In genomic region chr19:17755977-17756670, GRCh38 we compare ENCODE assay signal across 8 cellular contexts. TPM values are rescaled to one million over a fixed set of nuclear protein-coding genes. Genes with fewer than 3 reads are reported as not detected.
DNase-seq lines count a peak whose midpoint lies in the region; ATAC-seq and TF ChIP-seq lines count a peak whose summit lies in the region.

No MANE protein-coding gene starts in this region.

- peaks cover 10% of the 10 kb centered on the region for H3F3A ChIP-seq in neural progenitor cell (ENCODE audit: low read depth)

- peak overlapping the region; percentile 7 for H3K4me3 ChIP-seq in GM12875 (ENCODE audit: low read depth, low read length)
- no peak overlapping the region for H3K4me3 ChIP-seq in neural progenitor cell

- H3K36me3 ChIP-seq in neural progenitor cell = no peaks in the 10 kb centered on the region

- no peak overlapping the region for H2AFZ ChIP-seq in neural progenitor cell (replicated peaks)

- H3K9ac ChIP-seq in neural progenitor cell = no peak overlapping the region

- H3K4me2 ChIP-seq in neural progenitor cell = peak overlapping the region; percentile 66

- H3K27me3 Mint-ChIP-seq in brain (peaks cover 2% of the 10 kb centered on the region), neural progenitor cell (ENCODE audit: insufficient read depth, low read depth) (peaks cover 5% of the 10 kb centered on the region), natural killer cell (ENCODE audit: low read depth in 2 of 2) (no peaks in the 10 kb centered on the region)

- peaks cover 0 to 11% (median 7%) of the 10 kb centered on the region in 5 experiments for H3K9me3 Mint-ChIP-seq in brain
- H3K9me3 Mint-ChIP-seq in neural progenitor cell = no peaks in the 10 kb centered on the region
- H3K9me3 Mint-ChIP-seq in natural killer cell = no peaks in the 10 kb centered on the region

- ATAC-seq in HG03354 (IDR thresholded peaks at IDR 0.05; ENCODE audit: poor library complexity, severe bottlenecking, unreplicated experiment) (no peak), natural killer cell (no peak)

- no peaks in the 10 kb centered on the region for H3K9me3 ChIP-seq in neural progenitor cell (ENCODE audit: low read depth)

- H3K4me1 ChIP-seq in neural progenitor cell = peaks cover 14% of the 10 kb centered on the region

- no peaks in the 10 kb centered on the region for H3K79me2 ChIP-seq in neural progenitor cell (ENCODE audit: low read depth)

- H3K4me3 Mint-ChIP-seq in brain = peak overlapping the region; percentile 18 to 71 (median 62)
- H3K4me3 Mint-ChIP-seq in neural progenitor cell = peak overlapping the region; percentile 76
- no peak overlapping the region for H3K4me3 Mint-ChIP-seq in natural killer cell

- H3K36me3 Mint-ChIP-seq in brain (peaks cover 35% of the 10 kb centered on the region), neural progenitor cell (peaks cover 10% of the 10 kb centered on the region), natural killer cell (no peaks in the 10 kb centered on the region)

- TF ChIP-seq CTCF in GM12875 (IDR thresholded peaks at IDR 0.05; ENCODE audit: borderline replicate concordance, insufficient read depth, low read depth, low read length) (no peak), brain (conservative IDR thresholded peaks at IDR 0.05) (no peak), neural progenitor cell (IDR thresholded peaks at IDR 0.05) (no peak), natural killer cell (IDR thresholded peaks at IDR 0.05) (no peak)

- H3K27me3 ChIP-seq in neural progenitor cell = no peaks in the 10 kb centered on the region

- H3K27ac Mint-ChIP-seq in brain = peak overlapping the region; percentile 71 to 97 (median 94)
- H3K27ac Mint-ChIP-seq in neural progenitor cell = peak overlapping the region; percentile 96
- peak overlapping the region in 1 of 2 donors; percentile 42 for H3K27ac Mint-ChIP-seq in natural killer cell

- DNase-seq in Ammon's horn (ENCODE audit: low spot score) (peak; percentile 95), NCI-H69 (lab: John Stamatoyannopoulos, UW) (peak; percentile 87), neural progenitor cell (ENCODE audit: low spot score) (peak; percentile 94), Kasumi-1 (lab: John Stamatoyannopoulos, UW) (no peak), natural killer cell (no peak)

- H3K4me1 Mint-ChIP-seq in brain = peaks cover 54% of the 10 kb centered on the region
- peaks cover 51% of the 10 kb centered on the region for H3K4me1 Mint-ChIP-seq in neural progenitor cell
- H3K4me1 Mint-ChIP-seq in natural killer cell = peaks cover 16 to 20% of the 10 kb centered on the region in 2 donors

- no peaks in the 10 kb centered on the region for H4K20me1 ChIP-seq in neural progenitor cell (ENCODE audit: low read depth)

- H3K27ac ChIP-seq in neural progenitor cell = no peak overlapping the region

- intact Hi-C loops in natural killer cell (cut with micrococcal nuclease) = no loop called here

RNA-seq across cellular contexts. Expression of gene FCHO1, which starts 4.8 kb away (rescaled TPM):
- 18.4 TPM for polyA plus RNA-seq in brain (ENCODE audit: insufficient read depth, low read depth, low replicate concordance)
- total RNA-seq in neural progenitor cell (ENCODE audit: low replicate concordance) = 15.5 and 29.8 TPM in 2 replicates
- total RNA-seq in natural killer cell = 10 to 100 TPM; 56.1 to 67.7 (median 66.5) TPM

RNA-seq across cellular contexts. Expression of gene MAP1S, which starts 36.8 kb away (rescaled TPM):
- 102 TPM for polyA plus RNA-seq in brain (ENCODE audit: insufficient read depth, low read depth, low replicate concordance)
- total RNA-seq in neural progenitor cell (ENCODE audit: low replicate concordance) (8.9 and 30.4 TPM in 2 replicates), natural killer cell (10 to 100 TPM; 41.0 to 59.4 (median 45.8) TPM)

RNA-seq across cellular contexts. Expression of gene B3GNT3, which starts 38.8 kb away (rescaled TPM):
- polyA plus RNA-seq in brain (ENCODE audit: insufficient read depth, low read depth, low replicate concordance) = not detected
- total RNA-seq in neural progenitor cell (ENCODE audit: low replicate concordance) = not detected in 2 replicates
- not detected for total RNA-seq in natural killer cell

Comparison
In these comparisons a context has a peak if more than half of its experiments do, and no peak if none do; other contexts are left out.
1. DNase-seq: peak in Ammon's horn (single experiment), NCI-H69 (single experiment) and neural progenitor cell (single experiment); none in Kasumi-1 (0 of 2) and natural killer cell (single experiment).